Comparison of ENCODE assay signal across 1 cellular context in the genomic region with DNA sequence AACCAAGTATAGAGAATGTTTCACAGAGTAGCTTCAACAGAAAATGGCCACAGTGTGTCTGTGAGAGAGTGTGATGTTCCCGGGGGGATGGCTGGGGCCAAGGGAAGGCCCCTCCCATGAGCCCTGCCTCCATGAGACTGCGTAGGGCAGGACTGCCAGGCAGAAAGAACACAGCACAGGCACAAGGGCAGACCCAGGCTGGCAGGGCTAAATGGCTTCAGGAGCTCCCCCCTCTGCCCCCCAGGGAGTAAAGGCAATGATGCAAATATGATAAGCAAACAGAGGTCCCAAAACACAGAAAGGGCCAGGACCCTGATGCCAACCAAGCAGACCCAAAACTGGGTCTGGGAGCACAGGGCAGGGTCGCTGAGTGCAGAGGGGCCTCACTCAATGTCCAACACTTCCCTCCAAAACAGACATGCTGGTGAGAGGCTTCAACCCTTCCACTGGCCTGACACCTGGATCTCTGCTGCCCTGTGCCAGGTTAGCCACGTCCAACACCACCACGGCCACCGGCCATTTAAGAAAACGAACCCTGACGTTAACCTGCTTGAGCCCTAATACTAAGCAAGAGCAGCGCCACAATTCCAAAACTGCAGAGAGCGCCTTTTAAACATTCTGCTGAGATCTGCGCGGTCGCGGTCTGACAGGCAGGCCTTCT.
TF ChIP-seq lines count a peak whose summit lies in the region.

No MANE protein-coding gene starts in this region.

TF ChIP-seq in H1, 55 proteins besides CTCF, POLR2A, EP300 and RAD21 (continued from another document):
- TF ChIP-seq, protein P1, sequence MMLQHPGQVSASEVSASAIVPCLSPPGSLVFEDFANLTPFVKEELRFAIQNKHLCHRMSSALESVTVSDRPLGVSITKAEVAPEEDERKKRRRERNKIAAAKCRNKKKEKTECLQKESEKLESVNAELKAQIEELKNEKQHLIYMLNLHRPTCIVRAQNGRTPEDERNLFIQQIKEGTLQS (IDR thresholded peaks at IDR 0.05; ENCODE audit: insufficient read depth, low read depth, low read length), result no peak
- TF ChIP-seq POLR2AphosphoS5 (IDR thresholded peaks at IDR 0.05; ENCODE audit: low read depth, low read length) (no peak), TAF1 (IDR thresholded peaks at IDR 0.05; ENCODE audit: low read depth, low read length) (no peak), JUND (IDR thresholded peaks at IDR 0.05; ENCODE audit: low read length) (no peak), ZNF274 (IDR thresholded peaks at IDR 0.05; ENCODE audit: borderline replicate concordance, extremely low read depth, low read length) (no peak), SAP30 (IDR thresholded peaks at IDR 0.05; ENCODE audit: insufficient read depth, insufficient replicate concordance, low read length) (no peak), NRF1 (IDR thresholded peaks at IDR 0.05; ENCODE audit: low read depth, low read length) (no peak), SRF (IDR thresholded peaks at IDR 0.05; ENCODE audit: low read depth, low read length) (no peak), CHD1 (IDR thresholded peaks at IDR 0.05; ENCODE audit: low read depth, low read length) (no peak), TBP (IDR thresholded peaks at IDR 0.05; ENCODE audit: low read depth, low read length) (no peak), CHD2 (IDR thresholded peaks at IDR 0.05; ENCODE audit: low read length) (no peak)
- TF ChIP-seq, protein P2, sequence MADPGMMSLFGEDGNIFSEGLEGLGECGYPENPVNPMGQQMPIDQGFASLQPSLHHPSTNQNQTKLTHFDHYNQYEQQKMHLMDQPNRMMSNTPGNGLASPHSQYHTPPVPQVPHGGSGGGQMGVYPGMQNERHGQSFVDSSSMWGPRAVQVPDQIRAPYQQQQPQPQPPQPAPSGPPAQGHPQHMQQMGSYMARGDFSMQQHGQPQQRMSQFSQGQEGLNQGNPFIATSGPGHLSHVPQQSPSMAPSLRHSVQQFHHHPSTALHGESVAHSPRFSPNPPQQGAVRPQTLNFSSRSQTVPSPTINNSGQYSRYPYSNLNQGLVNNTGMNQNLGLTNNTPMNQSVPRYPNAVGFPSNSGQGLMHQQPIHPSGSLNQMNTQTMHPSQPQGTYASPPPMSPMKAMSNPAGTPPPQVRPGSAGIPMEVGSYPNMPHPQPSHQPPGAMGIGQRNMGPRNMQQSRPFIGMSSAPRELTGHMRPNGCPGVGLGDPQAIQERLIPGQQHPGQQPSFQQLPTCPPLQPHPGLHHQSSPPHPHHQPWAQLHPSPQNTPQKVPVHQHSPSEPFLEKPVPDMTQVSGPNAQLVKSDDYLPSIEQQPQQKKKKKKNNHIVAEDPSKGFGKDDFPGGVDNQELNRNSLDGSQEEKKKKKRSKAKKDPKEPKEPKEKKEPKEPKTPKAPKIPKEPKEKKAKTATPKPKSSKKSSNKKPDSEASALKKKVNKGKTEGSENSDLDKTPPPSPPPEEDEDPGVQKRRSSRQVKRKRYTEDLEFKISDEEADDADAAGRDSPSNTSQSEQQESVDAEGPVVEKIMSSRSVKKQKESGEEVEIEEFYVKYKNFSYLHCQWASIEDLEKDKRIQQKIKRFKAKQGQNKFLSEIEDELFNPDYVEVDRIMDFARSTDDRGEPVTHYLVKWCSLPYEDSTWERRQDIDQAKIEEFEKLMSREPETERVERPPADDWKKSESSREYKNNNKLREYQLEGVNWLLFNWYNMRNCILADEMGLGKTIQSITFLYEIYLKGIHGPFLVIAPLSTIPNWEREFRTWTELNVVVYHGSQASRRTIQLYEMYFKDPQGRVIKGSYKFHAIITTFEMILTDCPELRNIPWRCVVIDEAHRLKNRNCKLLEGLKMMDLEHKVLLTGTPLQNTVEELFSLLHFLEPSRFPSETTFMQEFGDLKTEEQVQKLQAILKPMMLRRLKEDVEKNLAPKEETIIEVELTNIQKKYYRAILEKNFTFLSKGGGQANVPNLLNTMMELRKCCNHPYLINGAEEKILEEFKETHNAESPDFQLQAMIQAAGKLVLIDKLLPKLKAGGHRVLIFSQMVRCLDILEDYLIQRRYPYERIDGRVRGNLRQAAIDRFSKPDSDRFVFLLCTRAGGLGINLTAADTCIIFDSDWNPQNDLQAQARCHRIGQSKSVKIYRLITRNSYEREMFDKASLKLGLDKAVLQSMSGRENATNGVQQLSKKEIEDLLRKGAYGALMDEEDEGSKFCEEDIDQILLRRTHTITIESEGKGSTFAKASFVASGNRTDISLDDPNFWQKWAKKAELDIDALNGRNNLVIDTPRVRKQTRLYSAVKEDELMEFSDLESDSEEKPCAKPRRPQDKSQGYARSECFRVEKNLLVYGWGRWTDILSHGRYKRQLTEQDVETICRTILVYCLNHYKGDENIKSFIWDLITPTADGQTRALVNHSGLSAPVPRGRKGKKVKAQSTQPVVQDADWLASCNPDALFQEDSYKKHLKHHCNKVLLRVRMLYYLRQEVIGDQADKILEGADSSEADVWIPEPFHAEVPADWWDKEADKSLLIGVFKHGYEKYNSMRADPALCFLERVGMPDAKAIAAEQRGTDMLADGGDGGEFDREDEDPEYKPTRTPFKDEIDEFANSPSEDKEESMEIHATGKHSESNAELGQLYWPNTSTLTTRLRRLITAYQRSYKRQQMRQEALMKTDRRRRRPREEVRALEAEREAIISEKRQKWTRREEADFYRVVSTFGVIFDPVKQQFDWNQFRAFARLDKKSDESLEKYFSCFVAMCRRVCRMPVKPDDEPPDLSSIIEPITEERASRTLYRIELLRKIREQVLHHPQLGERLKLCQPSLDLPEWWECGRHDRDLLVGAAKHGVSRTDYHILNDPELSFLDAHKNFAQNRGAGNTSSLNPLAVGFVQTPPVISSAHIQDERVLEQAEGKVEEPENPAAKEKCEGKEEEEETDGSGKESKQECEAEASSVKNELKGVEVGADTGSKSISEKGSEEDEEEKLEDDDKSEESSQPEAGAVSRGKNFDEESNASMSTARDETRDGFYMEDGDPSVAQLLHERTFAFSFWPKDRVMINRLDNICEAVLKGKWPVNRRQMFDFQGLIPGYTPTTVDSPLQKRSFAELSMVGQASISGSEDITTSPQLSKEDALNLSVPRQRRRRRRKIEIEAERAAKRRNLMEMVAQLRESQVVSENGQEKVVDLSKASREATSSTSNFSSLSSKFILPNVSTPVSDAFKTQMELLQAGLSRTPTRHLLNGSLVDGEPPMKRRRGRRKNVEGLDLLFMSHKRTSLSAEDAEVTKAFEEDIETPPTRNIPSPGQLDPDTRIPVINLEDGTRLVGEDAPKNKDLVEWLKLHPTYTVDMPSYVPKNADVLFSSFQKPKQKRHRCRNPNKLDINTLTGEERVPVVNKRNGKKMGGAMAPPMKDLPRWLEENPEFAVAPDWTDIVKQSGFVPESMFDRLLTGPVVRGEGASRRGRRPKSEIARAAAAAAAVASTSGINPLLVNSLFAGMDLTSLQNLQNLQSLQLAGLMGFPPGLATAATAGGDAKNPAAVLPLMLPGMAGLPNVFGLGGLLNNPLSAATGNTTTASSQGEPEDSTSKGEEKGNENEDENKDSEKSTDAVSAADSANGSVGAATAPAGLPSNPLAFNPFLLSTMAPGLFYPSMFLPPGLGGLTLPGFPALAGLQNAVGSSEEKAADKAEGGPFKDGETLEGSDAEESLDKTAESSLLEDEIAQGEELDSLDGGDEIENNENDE (IDR thresholded peaks at IDR 0.05; ENCODE audit: insufficient replicate concordance, low read length), result no peak
- TF ChIP-seq, protein P3, sequence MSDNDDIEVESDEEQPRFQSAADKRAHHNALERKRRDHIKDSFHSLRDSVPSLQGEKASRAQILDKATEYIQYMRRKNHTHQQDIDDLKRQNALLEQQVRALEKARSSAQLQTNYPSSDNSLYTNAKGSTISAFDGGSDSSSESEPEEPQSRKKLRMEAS (IDR thresholded peaks at IDR 0.05), result no peak
TF ChIP-seq in H1: peak in this region for 0.
